In the genomic region with DNA sequence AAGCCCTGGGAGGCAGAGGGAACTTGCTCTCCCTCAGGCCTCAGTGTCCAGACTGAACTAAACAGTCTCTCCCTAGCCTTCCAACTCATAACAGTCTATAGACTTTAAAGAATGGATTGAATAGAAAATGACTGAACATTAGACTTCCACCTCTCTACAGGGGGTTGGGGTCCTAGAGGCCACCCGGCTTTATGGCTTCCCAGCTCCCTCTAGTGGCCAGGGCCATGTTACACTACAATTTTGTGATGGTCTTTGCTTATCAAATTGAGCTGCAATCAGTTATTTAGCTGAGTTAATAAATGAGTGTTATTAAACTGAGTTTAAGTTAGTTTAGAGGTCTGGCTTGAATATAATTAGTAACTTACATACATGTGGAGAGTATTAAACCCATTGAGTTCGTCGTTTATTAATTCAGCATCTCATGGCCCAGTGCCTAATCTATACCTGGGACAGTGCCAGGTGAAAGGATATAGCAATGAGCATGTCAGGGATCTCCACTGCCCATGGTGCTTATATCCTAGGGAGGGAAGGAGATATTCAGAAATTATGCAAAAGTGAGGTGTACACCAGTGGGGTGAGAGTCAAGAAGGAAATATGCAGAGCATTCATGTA, we compare ENCODE assay signal across 9 cellular contexts.
DNase-seq lines count a peak whose midpoint lies in the region; ATAC-seq, FAIRE-seq and TF ChIP-seq lines count a peak whose summit lies in the region.
"Had no signal": no experiment of that assay in that cellular context is flagged by ENCODE, and none has a peak within 500 bp of the region (broad histone marks: within the 10 kb centered on the region; RNA-seq: fewer than 3 reads in every experiment).

No MANE protein-coding gene starts in this region.

- TF ChIP-seq POLR2A in esophagus muscularis mucosa (IDR thresholded peaks at IDR 0.05; ENCODE audit: low read depth) = no peak

- no peaks in the 10 kb centered on the region for H3K9me3 ChIP-seq in esophagus muscularis mucosa

- TF ChIP-seq CTCF in C4-2B (conservative IDR thresholded peaks at IDR 0.05) = peak; percentile 94
- peak; percentile 56 to 80 (median 57) for TF ChIP-seq CTCF in esophagus muscularis mucosa (IDR thresholded peaks at IDR 0.05)
- TF ChIP-seq CTCF in progenitor cell of endocrine pancreas (IDR thresholded peaks at IDR 0.05; ENCODE audit: unreplicated experiment) = peak; percentile 89

- H3K4me3 Mint-ChIP-seq in progenitor cell of endocrine pancreas (ENCODE audit: low read depth) = no peak overlapping the region
- H3K4me3 Mint-ChIP-seq: IgD-negative memory B cell had no signal

- H3K27me3 ChIP-seq in esophagus muscularis mucosa = no peaks in the 10 kb centered on the region

- no peaks in the 10 kb centered on the region for H3K9me3 Mint-ChIP-seq in progenitor cell of endocrine pancreas (ENCODE audit: low read depth)
- H3K9me3 Mint-ChIP-seq: IgD-negative memory B cell had no signal

- no peak overlapping the region for H3K4me3 ChIP-seq in esophagus muscularis mucosa

- DNase-seq in GM19239 (ENCODE audit: insufficient read length, low spot score) (peak; percentile 31), NCI-H2029 treated with DMSO at 0.1 percent for 48 hours (lab: John Stamatoyannopoulos, UW) (peak; percentile 32), esophagus muscularis mucosa (ENCODE audit: extremely low spot score) (no peak), progenitor cell of endocrine pancreas (ENCODE audit: low spot score, unreplicated experiment) (peak; percentile 32), COLO668 (lab: John Stamatoyannopoulos, UW; ENCODE audit: unreplicated experiment) (no peak)
- DNase-seq in activated CD4-positive, alpha-beta T cell treated with anti-CD3 and anti-CD28 coated beads, Interleukin-2, amount 50 U/mL, for 48 hours = peak; percentile 50 to 60

- H3K27ac ChIP-seq in C4-2B (no peak overlapping the region), esophagus muscularis mucosa (replicated peaks in 1 of 4) (no peak overlapping the region)

- TF ChIP-seq EP300 in esophagus muscularis mucosa (IDR thresholded peaks at IDR 0.05) = no peak

- H3K27ac Mint-ChIP-seq in progenitor cell of endocrine pancreas = no peak overlapping the region
- H3K27ac Mint-ChIP-seq: IgD-negative memory B cell had no signal

- WGBS in esophagus muscularis mucosa = 19% methylated on average over 3 of the region's 3 CpGs

- no peaks in the 10 kb centered on the region for H3K36me3 Mint-ChIP-seq in progenitor cell of endocrine pancreas (ENCODE audit: insufficient read depth)
- H3K36me3 Mint-ChIP-seq: IgD-negative memory B cell had no signal

- no peaks in the 10 kb centered on the region for H3K4me1 ChIP-seq in esophagus muscularis mucosa

- intact Hi-C loops in esophagus muscularis mucosa (cut with DNase I) = loop anchor here (5.0 kb wide), 1 partner anchor 135 kb away; no protein-coding TSS in a partner anchor

- ATAC-seq in GM19023 (IDR thresholded peaks at IDR 0.05; ENCODE audit: unreplicated experiment) = no peak

- H3K36me3 ChIP-seq in esophagus muscularis mucosa = no peaks in the 10 kb centered on the region

- peaks cover 24% of the 10 kb centered on the region for H3K27me3 Mint-ChIP-seq in progenitor cell of endocrine pancreas
- H3K27me3 Mint-ChIP-seq: IgD-negative memory B cell had no signal

- H3K4me1 Mint-ChIP-seq in progenitor cell of endocrine pancreas (ENCODE audit: low read depth) = no peaks in the 10 kb centered on the region

- peak; percentile 64 for FAIRE-seq in GM19239 (lab: Jason Lieb, UNC)

Comparison
In these comparisons a context has a peak if more than half of its experiments do, and no peak if none do; other contexts are left out.
1. DNase-seq: peak in GM19239 (single experiment), NCI-H2029 treated with DMSO at 0.1 percent for 48 hours (single experiment), activated CD4-positive, alpha-beta T cell treated with anti-CD3 and anti-CD28 coated beads, Interleukin-2, amount 50 U/mL, for 48 hours (2 of 2) and progenitor cell of endocrine pancreas (single experiment); none in esophagus muscularis mucosa (single experiment) and COLO668 (single experiment).
2. Peak in every context shown above with its lines, with median percentiles within 50 percentile points of each other: CTCF ChIP-seq.